ENCODE assay signal across 2 cellular contexts in genomic region chr1:202034683-202035462, GRCh38.
TF ChIP-seq lines count a peak whose summit lies in the region.

No MANE protein-coding gene starts in this region.

TF ChIP-seq in Ishikawa, 13 proteins besides CTCF, POLR2A, EP300 and RAD21:
- TF ChIP-seq CREB1 (IDR thresholded peaks at IDR 0.05; ENCODE audit: low read depth): no peak
- peak; percentile 43; the same call in 1 of the 2 replicates for TF ChIP-seq YY1 (IDR thresholded peaks at IDR 0.05; ENCODE audit: low read depth)
- peak; percentile 78; the same call in 1 of the 2 replicates for TF ChIP-seq FOXM1 (IDR thresholded peaks at IDR 0.05; ENCODE audit: borderline replicate concordance, low read depth)
- peak; percentile 35; the same call in 1 of the 2 replicates for TF ChIP-seq EGR1 (IDR thresholded peaks at IDR 0.05)
- TF ChIP-seq NFIC (IDR thresholded peaks at IDR 0.05): peak; percentile 87
- TF ChIP-seq, protein P1, sequence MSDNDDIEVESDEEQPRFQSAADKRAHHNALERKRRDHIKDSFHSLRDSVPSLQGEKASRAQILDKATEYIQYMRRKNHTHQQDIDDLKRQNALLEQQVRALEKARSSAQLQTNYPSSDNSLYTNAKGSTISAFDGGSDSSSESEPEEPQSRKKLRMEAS (IDR thresholded peaks at IDR 0.05): peak; percentile 57; the same call in 1 of the 2 replicates
- no peak for TF ChIP-seq REST (IDR thresholded peaks at IDR 0.05; ENCODE audit: low read depth)
- TF ChIP-seq TAF1 (IDR thresholded peaks at IDR 0.05; ENCODE audit: low read depth): no peak
- TF ChIP-seq CEBPB (IDR thresholded peaks at IDR 0.05): peak; percentile 87
- TF ChIP-seq TEAD4 (IDR thresholded peaks at IDR 0.05): peak; percentile 89
- TF ChIP-seq TCF12 (IDR thresholded peaks at IDR 0.05; ENCODE audit: low read depth): peak; percentile 94
- 0 out of 2 replicates have a peak, but pooled peaks have one; percentile 25 for TF ChIP-seq USF1 (IDR thresholded peaks at IDR 0.05)
- TF ChIP-seq ZBTB7A (IDR thresholded peaks at IDR 0.05; ENCODE audit: low read depth): no peak

TF ChIP-seq in GM12878, 131 proteins besides CTCF, POLR2A, EP300 and RAD21:
- TF ChIP-seq TCF7 (IDR thresholded peaks at IDR 0.05; ENCODE audit: borderline replicate concordance): no peak
- peak; percentile 91 for TF ChIP-seq IKZF1 (conservative IDR thresholded peaks at IDR 0.05)
- peak; percentile 80 for TF ChIP-seq DPF2 (IDR thresholded peaks at IDR 0.05)
- no peak for TF ChIP-seq ZNF622 (IDR thresholded peaks at IDR 0.05)
- peak; percentile 25; the same call in 1 of the 2 replicates for TF ChIP-seq NR2F1 (conservative IDR thresholded peaks at IDR 0.05)
- peak; percentile 96 for TF ChIP-seq ATF7 (IDR thresholded peaks at IDR 0.05; ENCODE audit: low read depth)
- TF ChIP-seq IKZF2 (IDR thresholded peaks at IDR 0.05): peak; percentile 66 to 74; a peak in 2 of 4 replicates
- TF ChIP-seq, protein P2, sequence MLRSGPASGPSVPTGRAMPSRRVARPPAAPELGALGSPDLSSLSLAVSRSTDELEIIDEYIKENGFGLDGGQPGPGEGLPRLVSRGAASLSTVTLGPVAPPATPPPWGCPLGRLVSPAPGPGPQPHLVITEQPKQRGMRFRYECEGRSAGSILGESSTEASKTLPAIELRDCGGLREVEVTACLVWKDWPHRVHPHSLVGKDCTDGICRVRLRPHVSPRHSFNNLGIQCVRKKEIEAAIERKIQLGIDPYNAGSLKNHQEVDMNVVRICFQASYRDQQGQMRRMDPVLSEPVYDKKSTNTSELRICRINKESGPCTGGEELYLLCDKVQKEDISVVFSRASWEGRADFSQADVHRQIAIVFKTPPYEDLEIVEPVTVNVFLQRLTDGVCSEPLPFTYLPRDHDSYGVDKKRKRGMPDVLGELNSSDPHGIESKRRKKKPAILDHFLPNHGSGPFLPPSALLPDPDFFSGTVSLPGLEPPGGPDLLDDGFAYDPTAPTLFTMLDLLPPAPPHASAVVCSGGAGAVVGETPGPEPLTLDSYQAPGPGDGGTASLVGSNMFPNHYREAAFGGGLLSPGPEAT (IDR thresholded peaks at IDR 0.05; ENCODE audit: low read depth): no peak
- TF ChIP-seq GATAD2B (conservative IDR thresholded peaks at IDR 0.05; ENCODE audit: low read depth): peak; percentile 47; the same call in 1 of the 2 replicates
- TF ChIP-seq MLLT1 (IDR thresholded peaks at IDR 0.05): no peak
- peak; percentile 87 for TF ChIP-seq MEF2B (IDR thresholded peaks at IDR 0.05; ENCODE audit: partially characterized antibody, poor library complexity, severe bottlenecking)
- TF ChIP-seq JUND (IDR thresholded peaks at IDR 0.05; ENCODE audit: low read depth, low read length): 0 out of 2 replicates have a peak, but pooled peaks have one; percentile 36
- no peak for TF ChIP-seq ELK1 (IDR thresholded peaks at IDR 0.05; ENCODE audit: low read depth, low read length)
- TF ChIP-seq BCL11A (IDR thresholded peaks at IDR 0.05; ENCODE audit: low read depth, low read length): peak; percentile 36; the same call in 1 of the 2 replicates
